ENCODE assay signal across 2 cellular contexts in the genomic region with DNA sequence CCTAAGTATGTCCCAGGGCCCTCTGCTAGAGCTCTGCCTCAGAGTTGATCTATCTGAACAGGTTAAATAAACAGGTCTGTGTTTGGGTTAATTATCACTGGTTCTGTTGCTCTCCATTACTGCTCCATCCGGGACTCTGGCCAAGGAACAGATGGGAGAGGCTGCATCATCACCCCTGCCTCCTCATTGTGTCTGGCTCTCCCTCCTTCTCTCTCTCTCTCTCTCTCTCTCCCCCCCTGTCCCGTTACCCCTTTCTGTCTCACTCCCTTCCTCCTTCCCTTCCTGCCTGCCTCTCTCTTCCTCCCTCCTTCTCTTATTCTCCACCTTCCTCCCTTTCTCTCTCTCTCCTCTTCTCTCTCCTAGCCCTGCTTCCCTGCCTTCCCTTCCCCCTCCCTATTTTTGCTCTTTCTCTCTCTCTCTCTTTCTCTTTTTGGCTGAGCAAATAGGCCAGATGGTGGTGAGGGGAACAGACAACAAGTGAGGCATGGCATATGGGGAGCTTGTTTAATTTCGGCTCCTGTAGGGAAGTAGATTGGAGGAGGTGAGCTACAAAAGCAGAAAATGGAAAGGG.
TF ChIP-seq lines count a peak whose summit lies in the region.

No MANE protein-coding gene starts in this region.

TF ChIP-seq in A549, 52 proteins besides CTCF, POLR2A, EP300 and RAD21 (continued from another document):
- no peak for TF ChIP-seq PHF8 (IDR thresholded peaks at IDR 0.05; ENCODE audit: borderline replicate concordance, low read depth)

TF ChIP-seq in K562, 482 proteins besides CTCF, POLR2A, EP300 and RAD21 (continued from another document):
- TF ChIP-seq, protein P1, sequence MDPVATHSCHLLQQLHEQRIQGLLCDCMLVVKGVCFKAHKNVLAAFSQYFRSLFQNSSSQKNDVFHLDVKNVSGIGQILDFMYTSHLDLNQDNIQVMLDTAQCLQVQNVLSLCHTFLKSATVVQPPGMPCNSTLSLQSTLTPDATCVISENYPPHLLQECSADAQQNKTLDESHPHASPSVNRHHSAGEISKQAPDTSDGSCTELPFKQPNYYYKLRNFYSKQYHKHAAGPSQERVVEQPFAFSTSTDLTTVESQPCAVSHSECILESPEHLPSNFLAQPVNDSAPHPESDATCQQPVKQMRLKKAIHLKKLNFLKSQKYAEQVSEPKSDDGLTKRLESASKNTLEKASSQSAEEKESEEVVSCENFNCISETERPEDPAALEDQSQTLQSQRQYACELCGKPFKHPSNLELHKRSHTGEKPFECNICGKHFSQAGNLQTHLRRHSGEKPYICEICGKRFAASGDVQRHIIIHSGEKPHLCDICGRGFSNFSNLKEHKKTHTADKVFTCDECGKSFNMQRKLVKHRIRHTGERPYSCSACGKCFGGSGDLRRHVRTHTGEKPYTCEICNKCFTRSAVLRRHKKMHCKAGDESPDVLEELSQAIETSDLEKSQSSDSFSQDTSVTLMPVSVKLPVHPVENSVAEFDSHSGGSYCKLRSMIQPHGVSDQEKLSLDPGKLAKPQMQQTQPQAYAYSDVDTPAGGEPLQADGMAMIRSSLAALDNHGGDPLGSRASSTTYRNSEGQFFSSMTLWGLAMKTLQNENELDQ (CRISPR knock-in tag; IDR thresholded peaks at IDR 0.05; ENCODE audit: borderline replicate concordance): no peak
- TF ChIP-seq U2AF1 (optimal IDR thresholded peaks at IDR 0.05; ENCODE audit: low read depth, low read length) (no peak), HOXB6 (CRISPR knock-in tag; IDR thresholded peaks at IDR 0.05; ENCODE audit: borderline replicate concordance) (no peak), NR4A1 (CRISPR knock-in tag; IDR thresholded peaks at IDR 0.05) (no peak), NR4A1 (tag; IDR thresholded peaks at IDR 0.05) (no peak), MEF2D (tag; conservative IDR thresholded peaks at IDR 0.05; ENCODE audit: low read depth) (no peak), ZNF24 (IDR thresholded peaks at IDR 0.05) (no peak)
